Comparison of ENCODE assay signal across 9 cellular contexts in genomic region chr12:26028953-26029740, GRCh38.
DNase-seq lines count a peak whose midpoint lies in the region; ATAC-seq and TF ChIP-seq lines count a peak whose summit lies in the region.
"Had no signal": no experiment of that assay in that cellular context is flagged by ENCODE, and none has a peak within 500 bp of the region (broad histone marks: within the 10 kb centered on the region; RNA-seq: fewer than 3 reads in every experiment).

No MANE protein-coding gene starts in this region.

- H3K27me3 ChIP-seq in RWPE2 (ENCODE audit: insufficient read depth, poor library complexity, severe bottlenecking) (no peaks in the 10 kb centered on the region), esophagus squamous epithelium (no peaks in the 10 kb centered on the region)

- H3K9me3 Mint-ChIP-seq in Calu3 (ENCODE audit: low read depth, unreplicated experiment), result no peaks in the 10 kb centered on the region
- peaks cover 6% of the 10 kb centered on the region for H3K9me3 Mint-ChIP-seq in nephron

- H3K4me1 ChIP-seq in HEK293 (ENCODE audit: control insufficient read depth, insufficient read depth, low read length), result peaks cover 25% of the 10 kb centered on the region
- no peaks in the 10 kb centered on the region for H3K4me1 ChIP-seq in RWPE2 (ENCODE audit: insufficient read depth, poor library complexity, severe bottlenecking)
- peaks cover 0 to 25% (median 0%) of the 10 kb centered on the region in 3 donors for H3K4me1 ChIP-seq in esophagus squamous epithelium

- DNase-seq in Calu3, result peak; percentile 52
- no peak for DNase-seq in RWPE2 (ENCODE audit: low spot score)
- DNase-seq in esophagus squamous epithelium (lab: John Stamatoyannopoulos, UW), result no peak
- DNase-seq in COR-L47 (lab: John Stamatoyannopoulos, UW), result no peak
- no peak for DNase-seq in activated gamma-delta T cell (lab: John Stamatoyannopoulos, UW)

- no TSS peak for BruUV-seq in Calu3 (replicated peaks; lab: Mats Ljungman, UMichigan)

- TF ChIP-seq POLR2A in esophagus squamous epithelium (IDR thresholded peaks at IDR 0.05), result no peak

- intact Hi-C loops in Calu3 (cut with micrococcal nuclease; ENCODE audit: unreplicated experiment), result loop anchor here (1.0 to 5.0 kb wide), 3 partner anchors 68 to 593 kb away; no protein-coding TSS in a partner anchor
- intact Hi-C loops in esophagus squamous epithelium (cut with DNase I), result loop anchor here (10.0 kb wide), 1 partner anchor 594 kb away; no protein-coding TSS in a partner anchor

- H3K4me3 Mint-ChIP-seq in Calu3 (ENCODE audit: low read depth, unreplicated experiment) (no peak overlapping the region), nephron (peak overlapping the region in 1 of 3 experiments; percentile 15)

- H3K4me1 Mint-ChIP-seq in Calu3 (ENCODE audit: low read depth, unreplicated experiment) (peaks cover 33% of the 10 kb centered on the region), nephron (peaks cover 45% of the 10 kb centered on the region)

- H3K27me3 Mint-ChIP-seq in Calu3 (ENCODE audit: unreplicated experiment) (no peaks in the 10 kb centered on the region), nephron (ENCODE audit: low read depth) (no peaks in the 10 kb centered on the region)

- CTCF ChIA-PET in Calu3 (lab: Charles Lee) (no interaction called here), HEK293 (lab: Yijun Ruan, JAX) (interaction anchor here (0.6 to 4.3 kb wide), 16 partner anchors 8 to 639 kb away, joined by 3 to 20 read pairs (median 4); no protein-coding TSS in a partner anchor)

- POLR2A ChIA-PET in HEK293 (lab: Yijun Ruan, JAX), result no interaction called here

- H3K36me3 Mint-ChIP-seq in Calu3 (ENCODE audit: insufficient read depth, unreplicated experiment) (no peaks in the 10 kb centered on the region), nephron (ENCODE audit: low read depth) (peaks cover 11% of the 10 kb centered on the region)

- H3K4me3 ChIP-seq in HEK293 (ENCODE audit: low read depth, low read length), result no peak overlapping the region
- no peak overlapping the region for H3K4me3 ChIP-seq in RWPE2 (ENCODE audit: severe bottlenecking)
- H3K4me3 ChIP-seq in esophagus squamous epithelium, result no peak overlapping the region
- H3K4me3 ChIP-seq: skin epidermis had no signal

- H3K36me3 ChIP-seq in HEK293 (ENCODE audit: control insufficient read depth in 2 of 2, insufficient read depth in 1 of 2, low read length in 2 of 2) (no peaks in the 10 kb centered on the region), RWPE2 (ENCODE audit: low read depth) (no peaks in the 10 kb centered on the region), esophagus squamous epithelium (no peaks in the 10 kb centered on the region)

- ATAC-seq in RWPE2 (ENCODE audit: low read depth) (no peak), HG02981 (IDR thresholded peaks at IDR 0.05; ENCODE audit: unreplicated experiment) (no peak)

- 39 to 55% methylated on average over 4 of the region's 4 CpGs for WGBS in esophagus squamous epithelium, 2 donors

- H3K27ac ChIP-seq in HEK293 (ENCODE audit: extremely low read depth, low read depth, low read length) (no peak overlapping the region), RWPE2 (ENCODE audit: poor library complexity, severe bottlenecking) (no peak overlapping the region), esophagus squamous epithelium (peak overlapping the region in 1 of 4 donors; percentile 19)
- H3K27ac ChIP-seq: skin epidermis had no signal

- H3K9me3 ChIP-seq in HEK293 (ENCODE audit: control insufficient read depth, insufficient read depth, low read depth, low read length) (no peaks in the 10 kb centered on the region), RWPE2 (ENCODE audit: severe bottlenecking) (no peaks in the 10 kb centered on the region), esophagus squamous epithelium (no peaks in the 10 kb centered on the region)

- H3K27ac Mint-ChIP-seq in Calu3 (ENCODE audit: unreplicated experiment) (no peak overlapping the region), nephron (peak overlapping the region; percentile 54 to 91 (median 90))

- TF ChIP-seq CTCF in Calu3 (IDR thresholded peaks at IDR 0.05; ENCODE audit: unreplicated experiment), result peak; percentile 51
- TF ChIP-seq CTCF in HEK293 (tag by site-specific recombination; IDR thresholded peaks at IDR 0.05), result no peak; the same call in 1 of the 2 replicates
- peak; percentile 72 for TF ChIP-seq CTCF in RWPE2 (IDR thresholded peaks at IDR 0.05; ENCODE audit: poor library complexity, severe bottlenecking)
- peak; percentile 23 to 83 (median 69) for TF ChIP-seq CTCF in esophagus squamous epithelium (IDR thresholded peaks at IDR 0.05)
- peak; percentile 71 to 83 (median 79) for TF ChIP-seq CTCF in nephron (IDR thresholded peaks at IDR 0.05; ENCODE audit: unreplicated experiment in 3 of 3)

TF ChIP-seq in HEK293, 187 proteins besides CTCF, POLR2A, EP300 and RAD21:
- peak; percentile 79 for TF ChIP-seq ZNF654 (tag by site-specific recombination; IDR thresholded peaks at IDR 0.05; ENCODE audit: low read depth)
- TF ChIP-seq ZBTB17 (tag by site-specific recombination; IDR thresholded peaks at IDR 0.05), result peak; percentile 59
- no peak for TF ChIP-seq ZNF274 (IDR thresholded peaks at IDR 0.05; ENCODE audit: low read length)
- TF ChIP-seq ZNF274 (tag by site-specific recombination; IDR thresholded peaks at IDR 0.05; ENCODE audit: borderline replicate concordance), result no peak
TF ChIP-seq in HEK293: peak in this region for 2.
